In the genomic region with DNA sequence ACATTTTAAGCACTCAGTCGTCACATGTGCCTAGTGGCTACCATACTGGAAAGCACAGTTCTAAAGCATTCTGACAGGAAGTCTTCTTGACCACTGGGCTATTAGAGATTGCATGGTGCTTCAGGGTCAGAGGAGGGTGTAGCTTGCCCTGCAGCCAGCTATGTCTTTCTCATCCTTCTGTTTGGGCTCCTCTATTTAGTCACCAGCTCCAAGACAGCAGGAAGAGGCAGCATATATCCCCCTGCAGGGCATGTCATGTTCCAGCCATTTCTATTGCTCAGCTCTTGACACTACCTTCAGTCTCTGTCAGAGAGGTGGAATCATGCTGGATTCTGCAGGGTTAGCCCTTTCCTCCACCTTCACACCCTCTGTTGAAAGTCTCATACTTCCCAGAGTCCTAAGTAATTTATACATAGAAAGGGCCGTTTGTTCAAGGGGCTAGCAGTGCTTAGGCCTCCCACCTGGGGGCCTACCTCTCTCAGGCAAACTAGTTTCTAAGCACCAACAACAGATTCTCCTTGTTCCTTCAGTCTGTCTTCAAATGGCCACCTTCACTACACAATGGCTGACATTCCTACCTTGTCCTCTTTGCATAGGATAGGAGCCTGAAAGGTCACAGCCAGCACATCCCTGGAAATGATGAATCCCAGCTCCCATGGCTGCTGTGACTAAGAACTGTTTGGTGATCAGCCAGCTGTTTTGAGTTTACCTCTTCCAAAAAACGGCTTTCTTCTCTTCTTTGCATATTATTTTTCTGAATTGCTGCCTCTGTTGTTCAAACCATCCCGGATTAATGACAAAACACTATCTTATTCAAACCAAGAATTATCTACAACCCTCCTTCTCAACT, we compare ENCODE assay signal across 1 cellular context.
TF ChIP-seq lines count a peak whose summit lies in the region.

No MANE protein-coding gene starts in this region.

TF ChIP-seq in H1, 55 proteins besides CTCF, POLR2A, EP300 and RAD21:
- no peak for TF ChIP-seq CHD2 (IDR thresholded peaks at IDR 0.05; ENCODE audit: low read length)
- TF ChIP-seq SIX5 (IDR thresholded peaks at IDR 0.05; ENCODE audit: low read depth, low read length): no peak
- TF ChIP-seq EZH2 (IDR thresholded peaks at IDR 0.05; ENCODE audit: low read depth, low read length, severe bottlenecking): no peak
- TF ChIP-seq CHD1 (IDR thresholded peaks at IDR 0.05; ENCODE audit: low read depth, low read length): no peak
- peak; percentile 92 for TF ChIP-seq YY1 (IDR thresholded peaks at IDR 0.05; ENCODE audit: low read depth, low read length)
- TF ChIP-seq CBX5 (IDR thresholded peaks at IDR 0.05; ENCODE audit: low read depth, low read length): no peak
- peak; percentile 32; the same call in 1 of the 2 replicates for TF ChIP-seq TEAD4 (IDR thresholded peaks at IDR 0.05; ENCODE audit: low read depth, low read length)
- TF ChIP-seq KDM5A (IDR thresholded peaks at IDR 0.05; ENCODE audit: low read length): no peak
- TF ChIP-seq BACH1 (IDR thresholded peaks at IDR 0.05; ENCODE audit: low read length): no peak
- no peak for TF ChIP-seq BRCA1 (IDR thresholded peaks at IDR 0.05; ENCODE audit: low read depth, low read length)
- TF ChIP-seq SIRT6 (IDR thresholded peaks at IDR 0.05; ENCODE audit: low read length): no peak
- TF ChIP-seq MAFK (IDR thresholded peaks at IDR 0.05; ENCODE audit: low read depth, low read length): no peak
- TF ChIP-seq EGR1 (IDR thresholded peaks at IDR 0.05; ENCODE audit: borderline replicate concordance, low read depth, low read length): no peak
- TF ChIP-seq, protein P1, sequence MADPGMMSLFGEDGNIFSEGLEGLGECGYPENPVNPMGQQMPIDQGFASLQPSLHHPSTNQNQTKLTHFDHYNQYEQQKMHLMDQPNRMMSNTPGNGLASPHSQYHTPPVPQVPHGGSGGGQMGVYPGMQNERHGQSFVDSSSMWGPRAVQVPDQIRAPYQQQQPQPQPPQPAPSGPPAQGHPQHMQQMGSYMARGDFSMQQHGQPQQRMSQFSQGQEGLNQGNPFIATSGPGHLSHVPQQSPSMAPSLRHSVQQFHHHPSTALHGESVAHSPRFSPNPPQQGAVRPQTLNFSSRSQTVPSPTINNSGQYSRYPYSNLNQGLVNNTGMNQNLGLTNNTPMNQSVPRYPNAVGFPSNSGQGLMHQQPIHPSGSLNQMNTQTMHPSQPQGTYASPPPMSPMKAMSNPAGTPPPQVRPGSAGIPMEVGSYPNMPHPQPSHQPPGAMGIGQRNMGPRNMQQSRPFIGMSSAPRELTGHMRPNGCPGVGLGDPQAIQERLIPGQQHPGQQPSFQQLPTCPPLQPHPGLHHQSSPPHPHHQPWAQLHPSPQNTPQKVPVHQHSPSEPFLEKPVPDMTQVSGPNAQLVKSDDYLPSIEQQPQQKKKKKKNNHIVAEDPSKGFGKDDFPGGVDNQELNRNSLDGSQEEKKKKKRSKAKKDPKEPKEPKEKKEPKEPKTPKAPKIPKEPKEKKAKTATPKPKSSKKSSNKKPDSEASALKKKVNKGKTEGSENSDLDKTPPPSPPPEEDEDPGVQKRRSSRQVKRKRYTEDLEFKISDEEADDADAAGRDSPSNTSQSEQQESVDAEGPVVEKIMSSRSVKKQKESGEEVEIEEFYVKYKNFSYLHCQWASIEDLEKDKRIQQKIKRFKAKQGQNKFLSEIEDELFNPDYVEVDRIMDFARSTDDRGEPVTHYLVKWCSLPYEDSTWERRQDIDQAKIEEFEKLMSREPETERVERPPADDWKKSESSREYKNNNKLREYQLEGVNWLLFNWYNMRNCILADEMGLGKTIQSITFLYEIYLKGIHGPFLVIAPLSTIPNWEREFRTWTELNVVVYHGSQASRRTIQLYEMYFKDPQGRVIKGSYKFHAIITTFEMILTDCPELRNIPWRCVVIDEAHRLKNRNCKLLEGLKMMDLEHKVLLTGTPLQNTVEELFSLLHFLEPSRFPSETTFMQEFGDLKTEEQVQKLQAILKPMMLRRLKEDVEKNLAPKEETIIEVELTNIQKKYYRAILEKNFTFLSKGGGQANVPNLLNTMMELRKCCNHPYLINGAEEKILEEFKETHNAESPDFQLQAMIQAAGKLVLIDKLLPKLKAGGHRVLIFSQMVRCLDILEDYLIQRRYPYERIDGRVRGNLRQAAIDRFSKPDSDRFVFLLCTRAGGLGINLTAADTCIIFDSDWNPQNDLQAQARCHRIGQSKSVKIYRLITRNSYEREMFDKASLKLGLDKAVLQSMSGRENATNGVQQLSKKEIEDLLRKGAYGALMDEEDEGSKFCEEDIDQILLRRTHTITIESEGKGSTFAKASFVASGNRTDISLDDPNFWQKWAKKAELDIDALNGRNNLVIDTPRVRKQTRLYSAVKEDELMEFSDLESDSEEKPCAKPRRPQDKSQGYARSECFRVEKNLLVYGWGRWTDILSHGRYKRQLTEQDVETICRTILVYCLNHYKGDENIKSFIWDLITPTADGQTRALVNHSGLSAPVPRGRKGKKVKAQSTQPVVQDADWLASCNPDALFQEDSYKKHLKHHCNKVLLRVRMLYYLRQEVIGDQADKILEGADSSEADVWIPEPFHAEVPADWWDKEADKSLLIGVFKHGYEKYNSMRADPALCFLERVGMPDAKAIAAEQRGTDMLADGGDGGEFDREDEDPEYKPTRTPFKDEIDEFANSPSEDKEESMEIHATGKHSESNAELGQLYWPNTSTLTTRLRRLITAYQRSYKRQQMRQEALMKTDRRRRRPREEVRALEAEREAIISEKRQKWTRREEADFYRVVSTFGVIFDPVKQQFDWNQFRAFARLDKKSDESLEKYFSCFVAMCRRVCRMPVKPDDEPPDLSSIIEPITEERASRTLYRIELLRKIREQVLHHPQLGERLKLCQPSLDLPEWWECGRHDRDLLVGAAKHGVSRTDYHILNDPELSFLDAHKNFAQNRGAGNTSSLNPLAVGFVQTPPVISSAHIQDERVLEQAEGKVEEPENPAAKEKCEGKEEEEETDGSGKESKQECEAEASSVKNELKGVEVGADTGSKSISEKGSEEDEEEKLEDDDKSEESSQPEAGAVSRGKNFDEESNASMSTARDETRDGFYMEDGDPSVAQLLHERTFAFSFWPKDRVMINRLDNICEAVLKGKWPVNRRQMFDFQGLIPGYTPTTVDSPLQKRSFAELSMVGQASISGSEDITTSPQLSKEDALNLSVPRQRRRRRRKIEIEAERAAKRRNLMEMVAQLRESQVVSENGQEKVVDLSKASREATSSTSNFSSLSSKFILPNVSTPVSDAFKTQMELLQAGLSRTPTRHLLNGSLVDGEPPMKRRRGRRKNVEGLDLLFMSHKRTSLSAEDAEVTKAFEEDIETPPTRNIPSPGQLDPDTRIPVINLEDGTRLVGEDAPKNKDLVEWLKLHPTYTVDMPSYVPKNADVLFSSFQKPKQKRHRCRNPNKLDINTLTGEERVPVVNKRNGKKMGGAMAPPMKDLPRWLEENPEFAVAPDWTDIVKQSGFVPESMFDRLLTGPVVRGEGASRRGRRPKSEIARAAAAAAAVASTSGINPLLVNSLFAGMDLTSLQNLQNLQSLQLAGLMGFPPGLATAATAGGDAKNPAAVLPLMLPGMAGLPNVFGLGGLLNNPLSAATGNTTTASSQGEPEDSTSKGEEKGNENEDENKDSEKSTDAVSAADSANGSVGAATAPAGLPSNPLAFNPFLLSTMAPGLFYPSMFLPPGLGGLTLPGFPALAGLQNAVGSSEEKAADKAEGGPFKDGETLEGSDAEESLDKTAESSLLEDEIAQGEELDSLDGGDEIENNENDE (IDR thresholded peaks at IDR 0.05; ENCODE audit: insufficient replicate concordance, low read length): no peak
- TF ChIP-seq KDM1A (IDR thresholded peaks at IDR 0.05; ENCODE audit: borderline replicate concordance, low read length): no peak
TF ChIP-seq in H1: peak in this region for 2.
